ENCODE assay signal across 1 cellular context in genomic region chr5:33978307-33978706, GRCh38.
A peak's percentile ranks its signal among the peaks of the same experiment; 100 is the strongest.
TF ChIP-seq lines count a peak whose summit lies in the region.

No MANE protein-coding gene starts in this region.

TF ChIP-seq in GM23338, 12 proteins besides CTCF, POLR2A, EP300 and RAD21 (continued from another document):
- peak; percentile 92 for TF ChIP-seq ZNF462 (CRISPR knock-in tag; IDR thresholded peaks at IDR 0.05)
- no peak for TF ChIP-seq ZNF114 (CRISPR knock-in tag; IDR thresholded peaks at IDR 0.05)
- no peak for TF ChIP-seq ZNF331 (CRISPR knock-in tag; IDR thresholded peaks at IDR 0.05; ENCODE audit: low read depth)
- no peak; the same call in 1 of the 2 replicates for TF ChIP-seq NANOG (IDR thresholded peaks at IDR 0.05; ENCODE audit: borderline replicate concordance)
- TF ChIP-seq POLR2AphosphoS5 (IDR thresholded peaks at IDR 0.05; ENCODE audit: low read depth), result no peak
- TF ChIP-seq EZH2 (IDR thresholded peaks at IDR 0.05; ENCODE audit: low read depth, unreplicated experiment), result no peak
- TF ChIP-seq STAT1 (IDR thresholded peaks at IDR 0.05; ENCODE audit: unreplicated experiment), result no peak
